Comparison of ENCODE assay signal across 8 cellular contexts in the genomic region with DNA sequence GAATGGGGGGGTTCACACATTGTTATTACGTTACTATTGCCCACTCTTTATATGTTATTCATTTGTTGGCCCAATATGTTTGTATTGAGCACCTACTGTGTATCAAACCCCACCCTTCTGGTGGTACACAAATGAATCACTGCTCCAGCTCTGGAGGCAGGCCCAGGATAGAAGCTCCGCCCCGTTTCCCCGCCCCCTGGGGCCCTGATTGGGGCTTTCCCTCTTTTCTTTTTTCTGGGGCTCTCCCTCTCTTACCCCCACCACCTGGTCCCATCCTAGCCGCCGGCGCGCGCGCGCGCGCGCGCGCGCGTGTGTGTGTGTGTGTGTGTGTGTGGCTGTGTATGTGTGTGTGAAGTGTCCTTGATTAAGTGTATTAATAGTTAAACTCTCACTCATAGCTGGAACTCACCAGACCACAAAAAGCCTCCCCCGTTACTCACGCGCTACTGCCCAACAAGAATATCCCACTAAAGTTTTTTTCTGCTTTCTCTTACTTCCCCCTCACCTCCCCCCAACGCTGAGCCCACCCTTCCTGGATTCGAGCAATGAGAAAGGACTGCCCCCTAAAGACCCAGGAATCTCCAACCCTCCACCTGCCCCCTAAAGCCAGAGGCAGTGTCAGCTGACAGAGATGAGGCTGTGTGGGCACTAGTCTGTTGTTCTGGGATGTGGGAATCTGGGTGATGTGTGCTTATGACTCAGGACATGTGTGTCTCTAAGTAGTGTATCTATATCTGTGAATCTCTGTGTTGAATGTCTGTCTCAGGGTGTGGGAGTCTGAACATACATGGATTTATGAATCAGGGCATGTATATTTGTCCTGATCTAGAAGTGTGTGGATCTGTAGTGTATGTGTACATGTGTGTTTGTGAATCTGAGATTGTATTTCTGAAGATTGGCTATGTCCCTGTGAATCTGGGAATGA. TPM values are rescaled to one million over a fixed set of nuclear protein-coding genes. Genes with fewer than 3 reads are reported as not detected.
A peak's percentile ranks its signal among the peaks of the same experiment; 100 is the strongest.
DNase-seq lines count a peak whose midpoint lies in the region; ATAC-seq and TF ChIP-seq lines count a peak whose summit lies in the region.

No MANE protein-coding gene starts in this region.

- H3K27ac Mint-ChIP-seq in Caco-2 (ENCODE audit: unreplicated experiment) = peak overlapping the region; percentile 31
- no peak overlapping the region for H3K27ac Mint-ChIP-seq in T-cell

- H3K27ac ChIP-seq in breast epithelium (peak overlapping the region; percentile 97), iPS-20b (ENCODE audit: low read length) (no peak overlapping the region), sigmoid colon (peak overlapping the region; percentile 92 to 95 (median 94))

- H3K4me1 Mint-ChIP-seq in Caco-2 (ENCODE audit: low read depth, unreplicated experiment) = peaks cover 45% of the 10 kb centered on the region
- H3K4me1 Mint-ChIP-seq in T-cell = peaks cover 32 to 49% (median 46%) of the 10 kb centered on the region in 3 donors

- H3K36me3 Mint-ChIP-seq in Caco-2 (ENCODE audit: insufficient read depth, unreplicated experiment) = peaks cover 35% of the 10 kb centered on the region
- no peaks in the 10 kb centered on the region for H3K36me3 Mint-ChIP-seq in T-cell

- TF ChIP-seq POLR2A in breast epithelium (IDR thresholded peaks at IDR 0.05) (no peak), sigmoid colon (IDR thresholded peaks at IDR 0.05) (no peak)

- ATAC-seq in T-cell (replicated peaks in 1 of 4) = peak in 3 of 4 experiments; percentile 34 to 66 (median 38)

- H3K9me3 ChIP-seq in Caco-2 (no peaks in the 10 kb centered on the region), breast epithelium (no peaks in the 10 kb centered on the region), iPS-20b (ENCODE audit: insufficient read depth, low read depth, low read length) (no peaks in the 10 kb centered on the region), sigmoid colon (no peaks in the 10 kb centered on the region)

- H3K4me3 Mint-ChIP-seq in Caco-2 (ENCODE audit: unreplicated experiment) = peak overlapping the region; percentile 93
- peak overlapping the region; percentile 1 to 93 (median 13) for H3K4me3 Mint-ChIP-seq in T-cell

- CTCF ChIA-PET in Caco-2 (lab: Charles Lee) (interaction anchor here (0.7 to 1.2 kb wide), 2 partner anchors 15 to 104 kb away, joined by 3 to 4 read pairs; no protein-coding TSS in a partner anchor), T-cell (lab: Charles Lee) (no interaction called here)

- no peak for TF ChIP-seq EP300 in sigmoid colon (IDR thresholded peaks at IDR 0.05)

- H3K9ac ChIP-seq in iPS-20b (ENCODE audit: low read depth, low read length) = peak overlapping the region; percentile 23; the same call in 1 of the 2 replicates

- 16 to 51% methylated on average over 23 of the region's 23 CpGs for WGBS in sigmoid colon, 2 donors

- H3K27me3 ChIP-seq in Caco-2 (replicated peaks; ENCODE audit: control insufficient read depth, insufficient read depth, low read length) (no peaks in the 10 kb centered on the region), breast epithelium (no peaks in the 10 kb centered on the region), iPS-20b (ENCODE audit: insufficient read depth, low read length) (peaks cover 8% of the 10 kb centered on the region), sigmoid colon (peaks cover 0 to 20% (median 0%) of the 10 kb centered on the region in 3 donors)

- no peak for TF ChIP-seq CTCF in Caco-2 (IDR thresholded peaks at IDR 0.05; ENCODE audit: insufficient read depth in 1 of 2, low read depth in 1 of 2, low read length in 1 of 2, severe bottlenecking in 1 of 2, unreplicated experiment in 1 of 2)
- TF ChIP-seq CTCF in GM20000 (IDR thresholded peaks at IDR 0.05; ENCODE audit: extremely low read depth, missing control alignments) = no peak
- peak in 1 of 3 donors; percentile 5 for TF ChIP-seq CTCF in breast epithelium (IDR thresholded peaks at IDR 0.05)
- TF ChIP-seq CTCF in sigmoid colon (IDR thresholded peaks at IDR 0.05) = no peak

- POLR2A ChIA-PET in Caco-2 (lab: Charles Lee) = interaction anchor here (0.5 kb wide), 1 partner anchor 248 kb away, joined by 3 read pairs; the partner anchor contains the start of gene SPATA24
- POLR2A ChIA-PET in T-cell (lab: Charles Lee) = no interaction called here

- H3K4me3 ChIP-seq in Caco-2 (ENCODE audit: low read depth, low read length) (no peak overlapping the region), breast epithelium (peak overlapping the region; percentile 10 to 94 (median 80)), iPS-20b (ENCODE audit: low read length) (peak overlapping the region; percentile 56), sigmoid colon (peak overlapping the region in 2 of 4 donors; percentile 11 to 86)

- BruUV-seq in Caco-2 (replicated peaks; lab: Mats Ljungman, UMichigan) = no TSS peak

- intact Hi-C loops in Caco-2 (cut with micrococcal nuclease; ENCODE audit: unreplicated experiment) (no loop called here), breast epithelium (cut with DNase I; ENCODE audit: low total_unique reads) (no loop called here), sigmoid colon (cut with DNase I) (no loop called here)

- H3K4me1 ChIP-seq in Caco-2 (peaks cover 59% of the 10 kb centered on the region), breast epithelium (peaks cover 18 to 53% of the 10 kb centered on the region in 2 donors), iPS-20b (ENCODE audit: insufficient read depth, low read length) (peaks cover 40% of the 10 kb centered on the region), sigmoid colon (peaks cover 0 to 93% (median 90%) of the 10 kb centered on the region in 4 donors)

- H3K36me3 ChIP-seq in Caco-2 (ENCODE audit: control insufficient read depth, insufficient read depth, low read length) (no peaks in the 10 kb centered on the region; the same call in none of the 2 replicates), breast epithelium (no peaks in the 10 kb centered on the region), iPS-20b (ENCODE audit: insufficient read depth, low read depth, low read length) (no peaks in the 10 kb centered on the region), sigmoid colon (no peaks in the 10 kb centered on the region)

- H3K27me3 Mint-ChIP-seq in Caco-2 (ENCODE audit: insufficient read depth, unreplicated experiment) (no peaks in the 10 kb centered on the region), T-cell (peaks cover 28 to 50% of the 10 kb centered on the region in 2 donors)

- DNase-seq in Caco-2 (peak in 1 of 2 experiments; percentile 62), GM20000 (ENCODE audit: low spot score) (peak; percentile 95), HK-2 (ENCODE audit: unreplicated experiment) (peak; percentile 90), T-cell (peak in 32 of 34 experiments; percentile 33 to 74 (median 60)), breast epithelium (ENCODE audit: low spot score in 2 of 2) (peak in 1 of 2 donors; percentile 83), sigmoid colon (peak; percentile 91), DMS79 (lab: John Stamatoyannopoulos, UW) (no peak)

- H3K9me3 Mint-ChIP-seq in Caco-2 (ENCODE audit: unreplicated experiment) (no peaks in the 10 kb centered on the region), T-cell (no peaks in the 10 kb centered on the region)

RNA-seq across cellular contexts. Expression of gene CXXC5, which starts 4.0 kb away (rescaled TPM):
- 79.5 and 92.3 TPM in 2 replicates for total RNA-seq in Caco-2 (2022)
- 1 to 10 TPM; 5.1 to 7.6 (median 6.2) TPM for total RNA-seq in T-cell
- 10 to 100 TPM; 33.9 to 66.9 (median 38.3) TPM for total RNA-seq in breast epithelium
- total RNA-seq in sigmoid colon = 10 to 100 TPM; 16.7 to 25.3 (median 18.5) TPM
- polyA plus RNA-seq in sigmoid colon = 10 to 100 TPM; 15.7 to 30.0 (median 28.1) TPM
